In the genomic region with DNA sequence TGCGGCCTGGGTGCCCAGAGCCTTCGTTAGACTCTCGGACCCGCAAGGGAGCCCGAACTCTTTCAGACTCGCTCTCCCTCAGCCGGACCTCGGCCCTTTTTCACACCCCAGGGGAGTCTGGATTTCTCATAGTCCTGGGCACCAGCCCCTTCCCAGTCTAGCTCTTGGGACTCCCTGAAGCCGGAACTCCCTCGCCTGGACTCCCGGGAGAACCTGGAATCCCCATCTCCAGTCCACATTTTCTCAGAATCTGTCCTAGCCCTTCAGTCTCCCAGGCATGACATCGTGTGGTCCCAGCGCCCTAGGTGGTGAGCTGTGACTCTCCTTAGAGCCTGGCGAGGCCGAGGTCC, we compare ENCODE assay signal across 8 cellular contexts. TPM values are rescaled to one million over a fixed set of nuclear protein-coding genes. Genes with fewer than 3 reads are reported as not detected.
A peak's percentile ranks its signal among the peaks of the same experiment; 100 is the strongest.
DNase-seq lines count a peak whose midpoint lies in the region; ATAC-seq and TF ChIP-seq lines count a peak whose summit lies in the region.

No MANE protein-coding gene starts in this region.

- CTCF ChIA-PET in WTC11 (lab: Charles Lee), result interaction anchor here (1.0 to 3.3 kb wide), 5 partner anchors 11 to 87 kb away, joined by 3 to 32 read pairs (median 10); a partner anchor contains a TSS

- no peak for DNase-seq in activated CD4-positive, alpha-beta T cell treated with anti-CD3 and anti-CD28 coated beads, Interleukin-2, amount 10 ng/mL, durations not matched to agents 24 days and 14 days
- no peak for DNase-seq in activated CD4-positive, alpha-beta T cell treated with anti-CD3 and anti-CD28 coated beads, Interleukin-2, amount 50 U/mL, for 1 hour
- no peak for DNase-seq in WTC11 (ENCODE audit: low spot score)
- DNase-seq in substantia nigra (lab: John Stamatoyannopoulos, UW), result no peak
- DNase-seq in NCI-H2081 (lab: John Stamatoyannopoulos, UW), result no peak
- no peak for DNase-seq in stimulated activated CD8-positive, alpha-beta memory T cell treated with anti-CD3 and anti-CD28 coated beads, Interleukin-4, amount 100 ng/mL, for 48 hours

- peaks cover 8% of the 10 kb centered on the region; the same call in 1 of the 2 replicates for H3K4me1 ChIP-seq in iPS-20b (ENCODE audit: insufficient read depth, low read length)

- no peak for TF ChIP-seq CTCF in WTC11 (IDR thresholded peaks at IDR 0.05)

- H3K36me3 Mint-ChIP-seq in activated CD4-positive, alpha-beta T cell treated with anti-CD3 and anti-CD28 coated beads, Interleukin-2, amount 10 ng/mL, durations not matched to agents 24 days and 14 days (ENCODE audit: low read depth), result peaks cover 7% of the 10 kb centered on the region
- no peaks in the 10 kb centered on the region for H3K36me3 Mint-ChIP-seq in WTC11

- peak overlapping the region; percentile 85 for H3K4me3 ChIP-seq in iPS-20b (ENCODE audit: low read length)

- peak overlapping the region; percentile 92 for H3K27ac Mint-ChIP-seq in activated CD4-positive, alpha-beta T cell treated with anti-CD3 and anti-CD28 coated beads, Interleukin-2, amount 10 ng/mL, durations not matched to agents 24 days and 14 days
- H3K27ac Mint-ChIP-seq in WTC11, result no peak overlapping the region

- H3K27ac ChIP-seq in iPS-20b (ENCODE audit: low read length) (no peak overlapping the region), substantia nigra (ENCODE audit: low read depth, low read length, poor library complexity, severe bottlenecking) (peak overlapping the region; percentile 35)

- H3K9ac ChIP-seq in iPS-20b (ENCODE audit: low read depth, low read length), result peak overlapping the region; percentile 74; the same call in 1 of the 2 replicates

- peaks cover 29% of the 10 kb centered on the region for H3K4me1 Mint-ChIP-seq in activated CD4-positive, alpha-beta T cell treated with anti-CD3 and anti-CD28 coated beads, Interleukin-2, amount 10 ng/mL, durations not matched to agents 24 days and 14 days
- H3K4me1 Mint-ChIP-seq in WTC11, result peaks cover 12% of the 10 kb centered on the region

- POLR2A ChIA-PET in WTC11 (lab: Charles Lee), result interaction anchor here (1.4 kb wide), 1 partner anchor 26 kb away, joined by 3 read pairs; no protein-coding TSS in a partner anchor

- ATAC-seq in WTC11, result no peak; the same call in 1 of the 2 replicates
- no peak for ATAC-seq in GM18502 (IDR thresholded peaks at IDR 0.05; ENCODE audit: poor library complexity, unreplicated experiment)

- intact Hi-C loops in activated CD4-positive, alpha-beta T cell treated with anti-CD3 and anti-CD28 coated beads, Interleukin-2, amount 10 ng/mL, durations not matched to agents 24 days and 14 days (cut with micrococcal nuclease), result no loop called here

- no peaks in the 10 kb centered on the region for H3K9me3 ChIP-seq in iPS-20b (ENCODE audit: insufficient read depth, low read depth, low read length)

- no peaks in the 10 kb centered on the region for H3K9me3 Mint-ChIP-seq in activated CD4-positive, alpha-beta T cell treated with anti-CD3 and anti-CD28 coated beads, Interleukin-2, amount 10 ng/mL, durations not matched to agents 24 days and 14 days
- H3K9me3 Mint-ChIP-seq in WTC11, result no peaks in the 10 kb centered on the region

- H3K27me3 Mint-ChIP-seq in activated CD4-positive, alpha-beta T cell treated with anti-CD3 and anti-CD28 coated beads, Interleukin-2, amount 10 ng/mL, durations not matched to agents 24 days and 14 days, result peaks cover 2% of the 10 kb centered on the region
- peaks cover 36% of the 10 kb centered on the region for H3K27me3 Mint-ChIP-seq in WTC11 (ENCODE audit: low read depth)

- peak overlapping the region; percentile 93 for H3K4me3 Mint-ChIP-seq in activated CD4-positive, alpha-beta T cell treated with anti-CD3 and anti-CD28 coated beads, Interleukin-2, amount 10 ng/mL, durations not matched to agents 24 days and 14 days
- peak overlapping the region; percentile 84 for H3K4me3 Mint-ChIP-seq in WTC11

- H3K27me3 ChIP-seq in iPS-20b (ENCODE audit: insufficient read depth, low read length), result peaks cover 28% of the 10 kb centered on the region

- H3K36me3 ChIP-seq in iPS-20b (ENCODE audit: insufficient read depth, low read depth, low read length), result peaks cover 4% of the 10 kb centered on the region; the same call in 1 of the 2 replicates

TF ChIP-seq in WTC11, 78 proteins besides CTCF, POLR2A, EP300 and RAD21:
- TF ChIP-seq, protein P1, sequence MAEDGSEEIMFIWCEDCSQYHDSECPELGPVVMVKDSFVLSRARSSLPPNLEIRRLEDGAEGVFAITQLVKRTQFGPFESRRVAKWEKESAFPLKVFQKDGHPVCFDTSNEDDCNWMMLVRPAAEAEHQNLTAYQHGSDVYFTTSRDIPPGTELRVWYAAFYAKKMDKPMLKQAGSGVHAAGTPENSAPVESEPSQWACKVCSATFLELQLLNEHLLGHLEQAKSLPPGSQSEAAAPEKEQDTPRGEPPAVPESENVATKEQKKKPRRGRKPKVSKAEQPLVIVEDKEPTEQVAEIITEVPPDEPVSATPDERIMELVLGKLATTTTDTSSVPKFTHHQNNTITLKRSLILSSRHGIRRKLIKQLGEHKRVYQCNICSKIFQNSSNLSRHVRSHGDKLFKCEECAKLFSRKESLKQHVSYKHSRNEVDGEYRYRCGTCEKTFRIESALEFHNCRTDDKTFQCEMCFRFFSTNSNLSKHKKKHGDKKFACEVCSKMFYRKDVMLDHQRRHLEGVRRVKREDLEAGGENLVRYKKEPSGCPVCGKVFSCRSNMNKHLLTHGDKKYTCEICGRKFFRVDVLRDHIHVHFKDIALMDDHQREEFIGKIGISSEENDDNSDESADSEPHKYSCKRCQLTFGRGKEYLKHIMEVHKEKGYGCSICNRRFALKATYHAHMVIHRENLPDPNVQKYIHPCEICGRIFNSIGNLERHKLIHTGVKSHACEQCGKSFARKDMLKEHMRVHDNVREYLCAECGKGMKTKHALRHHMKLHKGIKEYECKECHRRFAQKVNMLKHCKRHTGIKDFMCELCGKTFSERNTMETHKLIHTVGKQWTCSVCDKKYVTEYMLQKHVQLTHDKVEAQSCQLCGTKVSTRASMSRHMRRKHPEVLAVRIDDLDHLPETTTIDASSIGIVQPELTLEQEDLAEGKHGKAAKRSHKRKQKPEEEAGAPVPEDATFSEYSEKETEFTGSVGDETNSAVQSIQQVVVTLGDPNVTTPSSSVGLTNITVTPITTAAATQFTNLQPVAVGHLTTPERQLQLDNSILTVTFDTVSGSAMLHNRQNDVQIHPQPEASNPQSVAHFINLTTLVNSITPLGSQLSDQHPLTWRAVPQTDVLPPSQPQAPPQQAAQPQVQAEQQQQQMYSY (CRISPR knock-in tag; IDR thresholded peaks at IDR 0.05), result peak; percentile 73
- TF ChIP-seq FOXK1 (CRISPR knock-in tag; IDR thresholded peaks at IDR 0.05) (0 out of 2 replicates have a peak, but pooled peaks have one; percentile 1), ZNF121 (CRISPR knock-in tag; IDR thresholded peaks at IDR 0.05) (no peak), ATF1 (CRISPR knock-in tag; IDR thresholded peaks at IDR 0.05) (no peak)
- TF ChIP-seq, protein P2, sequence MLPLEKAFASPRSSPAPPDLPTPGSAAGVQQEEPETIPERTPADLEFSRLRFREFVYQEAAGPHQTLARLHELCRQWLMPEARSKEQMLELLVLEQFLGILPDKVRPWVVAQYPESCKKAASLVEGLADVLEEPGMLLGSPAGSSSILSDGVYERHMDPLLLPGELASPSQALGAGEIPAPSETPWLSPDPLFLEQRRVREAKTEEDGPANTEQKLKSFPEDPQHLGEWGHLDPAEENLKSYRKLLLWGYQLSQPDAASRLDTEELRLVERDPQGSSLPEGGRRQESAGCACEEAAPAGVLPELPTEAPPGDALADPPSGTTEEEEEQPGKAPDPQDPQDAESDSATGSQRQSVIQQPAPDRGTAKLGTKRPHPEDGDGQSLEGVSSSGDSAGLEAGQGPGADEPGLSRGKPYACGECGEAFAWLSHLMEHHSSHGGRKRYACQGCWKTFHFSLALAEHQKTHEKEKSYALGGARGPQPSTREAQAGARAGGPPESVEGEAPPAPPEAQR (CRISPR knock-in tag; IDR thresholded peaks at IDR 0.05), result no peak

RNA-seq across cellular contexts. Expression of a gene that starts 0.6 kb away (rescaled TPM):
- 8.0 and 10.3 TPM in 2 replicates for total RNA-seq in activated CD4-positive, alpha-beta T cell treated with anti-CD3 and anti-CD28 coated beads, Interleukin-2, amount 10 ng/mL, durations not matched to agents 24 days and 14 days
- total RNA-seq in WTC11 (2021), result 4.2 to 4.4 TPM (median 4.3 TPM) in 3 replicates

RNA-seq across cellular contexts. Expression of a gene that starts 26.4 kb away (rescaled TPM):
- 2.1 and 2.6 TPM in 2 replicates for total RNA-seq in activated CD4-positive, alpha-beta T cell treated with anti-CD3 and anti-CD28 coated beads, Interleukin-2, amount 10 ng/mL, durations not matched to agents 24 days and 14 days
- total RNA-seq in WTC11 (2021), result 4.1 to 4.4 TPM (median 4.1 TPM) in 3 replicates

RNA-seq across cellular contexts. Expression of a gene that starts 32.7 kb away (rescaled TPM):
- 6.6 and 7.4 TPM in 2 replicates for total RNA-seq in activated CD4-positive, alpha-beta T cell treated with anti-CD3 and anti-CD28 coated beads, Interleukin-2, amount 10 ng/mL, durations not matched to agents 24 days and 14 days
- total RNA-seq in WTC11 (2021), result 5.2 to 5.5 TPM (median 5.3 TPM) in 3 replicates
